2 cellular contexts compared by ENCODE assay signal in genomic region chr13:45341799-45342584, GRCh38.
TF ChIP-seq lines count a peak whose summit lies in the region.

No MANE protein-coding gene starts in this region.

TF ChIP-seq in SK-N-SH, 30 proteins besides CTCF, POLR2A, EP300 and RAD21 (continued from another document):
- TF ChIP-seq POLR2AphosphoS5 (IDR thresholded peaks at IDR 0.05; ENCODE audit: low read depth, low read length) (no peak), MAX (IDR thresholded peaks at IDR 0.05; ENCODE audit: low read depth) (0 out of 2 replicates have a peak, but pooled peaks have one; percentile 35), FOXM1 (IDR thresholded peaks at IDR 0.05; ENCODE audit: low read depth) (no peak), RFX5 (IDR thresholded peaks at IDR 0.05; ENCODE audit: low read length) (no peak)

TF ChIP-seq in endothelial cell of umbilical vein, 7 proteins besides CTCF, POLR2A, EP300 and RAD21 (continued from another document):
- TF ChIP-seq JUN (IDR thresholded peaks at IDR 0.05; ENCODE audit: borderline replicate concordance, insufficient read depth, insufficient read length, low read depth), result no peak
- TF ChIP-seq POLR2AphosphoS5 (IDR thresholded peaks at IDR 0.05; ENCODE audit: insufficient read depth, low read depth, low read length), result no peak
- no peak for TF ChIP-seq MYC (IDR thresholded peaks at IDR 0.05; ENCODE audit: low read depth, low read length)
- no peak for TF ChIP-seq FOS (IDR thresholded peaks at IDR 0.05; ENCODE audit: borderline replicate concordance, insufficient read depth, low read length)
- TF ChIP-seq MAX (IDR thresholded peaks at IDR 0.05; ENCODE audit: insufficient read depth, insufficient read length), result no peak
- TF ChIP-seq GATA2 (IDR thresholded peaks at IDR 0.05; ENCODE audit: insufficient read depth, insufficient read length, low read depth, low read length), result no peak
